Comparison of ENCODE assay signal across 19 cellular contexts in the genomic region with DNA sequence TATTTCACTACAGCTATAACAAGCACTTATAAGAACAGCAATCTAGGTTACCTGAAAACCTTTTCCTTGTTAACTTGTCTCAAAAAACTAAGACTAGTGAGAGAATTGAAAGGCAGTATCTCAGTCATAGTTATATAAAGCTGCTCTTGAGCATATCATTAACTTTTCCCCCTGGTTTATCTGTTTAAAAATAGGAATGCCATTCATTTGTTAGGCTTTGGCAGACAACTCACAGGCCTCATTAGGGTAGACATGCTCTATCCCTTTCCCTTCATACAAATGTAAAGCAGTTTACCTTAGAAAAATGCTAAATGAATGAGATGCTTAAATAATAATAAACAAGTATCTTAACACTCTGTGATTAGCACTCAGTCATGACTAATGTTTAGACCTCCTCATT.
DNase-seq lines count a peak whose midpoint lies in the region; ATAC-seq, FAIRE-seq and TF ChIP-seq lines count a peak whose summit lies in the region.
"Had no signal": no experiment of that assay in that cellular context is flagged by ENCODE, and none has a peak within 500 bp of the region (broad histone marks: within the 10 kb centered on the region; RNA-seq: fewer than 3 reads in every experiment).

No MANE protein-coding gene starts in this region.

- H3K14ac ChIP-seq in neuronal stem cell (ENCODE audit: low read length), result no peak overlapping the region

- H2AK5ac ChIP-seq in neuronal stem cell (ENCODE audit: low read depth, low read length), result no peak overlapping the region

- H3K4ac ChIP-seq in neuronal stem cell (ENCODE audit: low read length), result no peak overlapping the region

- H2BK15ac ChIP-seq in neuronal stem cell (ENCODE audit: low read length), result no peak overlapping the region

- no peak overlapping the region for H2BK5ac ChIP-seq in neuronal stem cell (ENCODE audit: low read length)

- H2AFZ ChIP-seq in neuronal stem cell (ENCODE audit: low read length), result no peak overlapping the region

- peak; percentile 75 for ATAC-seq in left ventricle myocardium superior
- ATAC-seq in activated T-cell treated with anti-CD3 and anti-CD28 coated beads, Interleukin-2, amount 50 U/mL, for 4 hours, result no peak
- ATAC-seq: A549, HCT116, K562 had no signal

- DNase-seq in left ventricle myocardium superior (no peak), left ventricle myocardium inferior (no peak), neuronal stem cell (ENCODE audit: low spot score) (peak; percentile 21), GM12891 (ENCODE audit: insufficient read length, low spot score) (no peak)
- DNase-seq in activated T-cell treated with anti-CD3 and anti-CD28 coated beads, Interleukin-2, amount 50 U/mL, for 4 hours, result no peak
- DNase-seq: BE2C; CD4-positive, alpha-beta memory T cell; DMS153; DMS79 treated with DMSO at 0.1 percent for 48 hours; EL had no signal

- no peak overlapping the region for H3K18ac ChIP-seq in neuronal stem cell (ENCODE audit: low read length)

- H3K9me3 Mint-ChIP-seq in activated T-cell treated with anti-CD3 and anti-CD28 coated beads, Interleukin-2, amount 50 U/mL, for 4 hours, result peaks cover 8% of the 10 kb centered on the region

- no peaks in the 10 kb centered on the region for H3K36me3 ChIP-seq in left ventricle myocardium inferior
- H3K36me3 ChIP-seq in HUES64 (ENCODE audit: insufficient read depth, low read length), result no peaks in the 10 kb centered on the region
- H3K36me3 ChIP-seq in neuronal stem cell (replicated peaks in 1 of 2; ENCODE audit: control insufficient read depth in 2 of 2, insufficient read depth in 2 of 2, low read length in 2 of 2), result no peaks in the 10 kb centered on the region
- H3K36me3 ChIP-seq: BE2C had no signal

- H3K9ac ChIP-seq in HUES64 (ENCODE audit: low read depth, low read length) (no peak overlapping the region), neuronal stem cell (ENCODE audit: low read depth, low read length, poor library complexity) (no peak overlapping the region)

- no peaks in the 10 kb centered on the region for H3K36me3 Mint-ChIP-seq in activated T-cell treated with anti-CD3 and anti-CD28 coated beads, Interleukin-2, amount 50 U/mL, for 4 hours (ENCODE audit: insufficient read depth)
- H3K36me3 Mint-ChIP-seq: CD4-positive, alpha-beta memory T cell had no signal

- no peaks in the 10 kb centered on the region for H3K4me1 Mint-ChIP-seq in activated T-cell treated with anti-CD3 and anti-CD28 coated beads, Interleukin-2, amount 50 U/mL, for 4 hours (ENCODE audit: low read depth)
- H3K4me1 Mint-ChIP-seq: CD4-positive, alpha-beta memory T cell had no signal

- intact Hi-C loops in left ventricle myocardium superior (cut with micrococcal nuclease) (no loop called here), left ventricle myocardium inferior (cut with micrococcal nuclease) (no loop called here)

- peaks cover 5% of the 10 kb centered on the region for H3K4me1 ChIP-seq in left ventricle myocardium inferior
- peaks cover 29% of the 10 kb centered on the region for H3K4me1 ChIP-seq in HUES64 (ENCODE audit: insufficient read depth, low read length)
- H3K4me1 ChIP-seq in neuronal stem cell (ENCODE audit: control insufficient read depth in 2 of 2, insufficient read depth in 1 of 2, low read depth in 1 of 2, low read length in 2 of 2), result peaks cover 6 to 11% of the 10 kb centered on the region in 2 donors
- H3K4me1 ChIP-seq: A549, BE2C had no signal

- no peak for TF ChIP-seq CTCF in left ventricle myocardium inferior (IDR thresholded peaks at IDR 0.05; ENCODE audit: borderline replicate concordance)

- no peak overlapping the region for H3K4me2 ChIP-seq in neuronal stem cell (ENCODE audit: insufficient read depth, low read length, poor library complexity, severe bottlenecking)
- H3K4me2 ChIP-seq: A549 had no signal

- H3K4me3 ChIP-seq in left ventricle myocardium inferior, result no peak overlapping the region
- no peak overlapping the region for H3K4me3 ChIP-seq in HUES64 (ENCODE audit: low read length)
- no peak overlapping the region for H3K4me3 ChIP-seq in neuronal stem cell (ENCODE audit: low read length in 2 of 2)
- H3K4me3 ChIP-seq: A549, K562 had no signal

- no peak overlapping the region for H3K4me3 Mint-ChIP-seq in activated T-cell treated with anti-CD3 and anti-CD28 coated beads, Interleukin-2, amount 50 U/mL, for 4 hours
- H3K4me3 Mint-ChIP-seq: CD4-positive, alpha-beta memory T cell had no signal

- H3K27me3 ChIP-seq in left ventricle myocardium inferior (ENCODE audit: low read depth), result no peaks in the 10 kb centered on the region
- H3K27me3 ChIP-seq in HUES64 (ENCODE audit: insufficient read depth, low read length), result no peaks in the 10 kb centered on the region
- H3K27me3 ChIP-seq in neuronal stem cell (ENCODE audit: control insufficient read depth in 3 of 3, insufficient read depth in 3 of 3, low read depth in 1 of 3, low read length in 3 of 3), result peaks cover 0 to 3% (median 0%) of the 10 kb centered on the region in 3 experiments
- H3K27me3 ChIP-seq: BE2C had no signal

- no peak overlapping the region for H2BK120ac ChIP-seq in neuronal stem cell (ENCODE audit: low read depth, low read length)

- H3K27ac ChIP-seq in left ventricle myocardium inferior (replicated peaks) (no peak overlapping the region), HUES64 (ENCODE audit: low read depth, low read length) (peak overlapping the region; percentile 70), neuronal stem cell (replicated peaks; ENCODE audit: low read length) (peak overlapping the region; percentile 70)
- H3K27ac ChIP-seq: A549, C4-2B had no signal

- TF ChIP-seq POLR2A in GM12891 (IDR thresholded peaks at IDR 0.05; ENCODE audit: low read depth, low read length), result no peak

- H3K79me1 ChIP-seq in neuronal stem cell (ENCODE audit: low read depth, low read length), result no peaks in the 10 kb centered on the region

- FAIRE-seq in GM12891 (lab: Jason Lieb, UNC), result no peak
- FAIRE-seq: A549, D721Med, G401.6, GM12892, GM19239, K562 had no signal

- H4K8ac ChIP-seq in neuronal stem cell (ENCODE audit: low read depth, low read length), result no peak overlapping the region

- H3K23ac ChIP-seq in neuronal stem cell (ENCODE audit: low read depth, low read length, poor library complexity), result no peak overlapping the region

- no peak overlapping the region for H2BK12ac ChIP-seq in neuronal stem cell (ENCODE audit: low read length)

- no peak overlapping the region for H4K91ac ChIP-seq in neuronal stem cell (ENCODE audit: low read depth, low read length, poor library complexity)

- no peaks in the 10 kb centered on the region for H3K9me3 ChIP-seq in left ventricle myocardium inferior (replicated peaks)
- H3K9me3 ChIP-seq in HUES64 (ENCODE audit: insufficient read depth, low read depth, low read length), result no peaks in the 10 kb centered on the region
- H3K9me3 ChIP-seq in neuronal stem cell (replicated peaks in 1 of 2; ENCODE audit: control insufficient read depth in 2 of 2, insufficient read depth in 1 of 2, low read depth in 1 of 2, low read length in 2 of 2), result peaks cover 0 to 6% of the 10 kb centered on the region in 2 donors
- H3K9me3 ChIP-seq: A549, BE2C had no signal

- H3K27me3 Mint-ChIP-seq in activated T-cell treated with anti-CD3 and anti-CD28 coated beads, Interleukin-2, amount 50 U/mL, for 4 hours (ENCODE audit: low read depth), result no peaks in the 10 kb centered on the region
- H3K27me3 Mint-ChIP-seq: CD4-positive, alpha-beta memory T cell had no signal

TF ChIP-seq in GM12891, 5 proteins besides CTCF, POLR2A, EP300 and RAD21:
- TF ChIP-seq POLR2AphosphoS5 (IDR thresholded peaks at IDR 0.05; ENCODE audit: low read depth, low read length), result no peak
- TF ChIP-seq POU2F2 (IDR thresholded peaks at IDR 0.05; ENCODE audit: low read depth, low read length), result no peak
- no peak for TF ChIP-seq SPI1 (IDR thresholded peaks at IDR 0.05; ENCODE audit: low read depth, low read length)
- TF ChIP-seq TAF1 (IDR thresholded peaks at IDR 0.05; ENCODE audit: low read depth, low read length), result no peak
- TF ChIP-seq PAX5 (IDR thresholded peaks at IDR 0.05; ENCODE audit: insufficient read depth, low read length, severe bottlenecking), result no peak
